In genomic region chr5:11082546-11082945, GRCh38 we compare ENCODE assay signal across 9 cellular contexts.
"Had no signal": no experiment of that assay in that cellular context is flagged by ENCODE, and none has a peak within 500 bp of the region (broad histone marks: within the 10 kb centered on the region; RNA-seq: fewer than 3 reads in every experiment).

No MANE protein-coding gene starts in this region.

- DNase-seq: IMR-90, KBM-7, KG1 had no signal

- H3K4me3 ChIP-seq: K562 had no signal

- H3K9ac ChIP-seq: KMS-11 had no signal

- H3K27ac ChIP-seq: HL-60, KMS-11 had no signal

- ATAC-seq: HepG2, K562 had no signal

- H3K4me1 Mint-ChIP-seq: IgD-negative memory B cell had no signal

- H3K4me3 Mint-ChIP-seq: IgD-negative memory B cell had no signal

- H3K36me3 Mint-ChIP-seq: IgD-negative memory B cell had no signal

- H3K4me2 ChIP-seq: KMS-11 had no signal

- H3K27ac Mint-ChIP-seq: IgD-negative memory B cell had no signal

- H3K27me3 Mint-ChIP-seq: IgD-negative memory B cell had no signal

- FAIRE-seq: HepG2, HTR-8/SVneo, K562 had no signal
